ENCODE assay signal across 14 cellular contexts in genomic region chr6:108167449-108167903, GRCh38. TPM values are rescaled to one million over a fixed set of nuclear protein-coding genes. Genes with fewer than 3 reads are reported as not detected.
DNase-seq lines count a peak whose midpoint lies in the region; ATAC-seq lines count a peak whose summit lies in the region.
"Had no signal": no experiment of that assay in that cellular context is flagged by ENCODE, and none has a peak within 500 bp of the region (broad histone marks: within the 10 kb centered on the region; RNA-seq: fewer than 3 reads in every experiment).

No MANE protein-coding gene starts in this region.

- no peaks in the 10 kb centered on the region for H3K9me3 Mint-ChIP-seq in activated T-cell treated with anti-CD3 and anti-CD28 coated beads, Interleukin-2, amount 50 U/mL, for 4 hours
- peaks cover 2% of the 10 kb centered on the region for H3K9me3 Mint-ChIP-seq in activated naive CD8-positive, alpha-beta T cell treated with anti-CD3 and anti-CD28 coated beads, Interleukin-2, amount 10 ng/mL, durations not matched to agents 7 days and 5 days
- H3K9me3 Mint-ChIP-seq in stimulated activated naive CD8-positive, alpha-beta T cell treated with anti-CD3 and anti-CD28 coated beads, Interleukin-15, amount 100 ng/mL, for 72 hours = no peaks in the 10 kb centered on the region

- POLR2A ChIA-PET in activated naive CD8-positive, alpha-beta T cell treated with anti-CD3 and anti-CD28 coated beads, Interleukin-2, amount 10 ng/mL, durations not matched to agents 7 days and 5 days (lab: Charles Lee) = no interaction called here

- peaks cover 40% of the 10 kb centered on the region for H3K4me1 Mint-ChIP-seq in activated T-cell treated with anti-CD3 and anti-CD28 coated beads, Interleukin-2, amount 50 U/mL, for 4 hours (ENCODE audit: low read depth)
- peaks cover 30% of the 10 kb centered on the region for H3K4me1 Mint-ChIP-seq in activated naive CD8-positive, alpha-beta T cell treated with anti-CD3 and anti-CD28 coated beads, Interleukin-2, amount 10 ng/mL, durations not matched to agents 7 days and 5 days
- peaks cover 84% of the 10 kb centered on the region for H3K4me1 Mint-ChIP-seq in stimulated activated naive CD8-positive, alpha-beta T cell treated with anti-CD3 and anti-CD28 coated beads, Interleukin-15, amount 100 ng/mL, for 72 hours

- H3K27ac Mint-ChIP-seq in activated naive CD8-positive, alpha-beta T cell treated with anti-CD3 and anti-CD28 coated beads, Interleukin-2, amount 10 ng/mL, durations not matched to agents 7 days and 5 days = peak overlapping the region; percentile 4
- peak overlapping the region in 1 of 2 donors; percentile 80 for H3K27ac Mint-ChIP-seq in stimulated activated naive CD8-positive, alpha-beta T cell treated with anti-CD3 and anti-CD28 coated beads, Interleukin-15, amount 100 ng/mL, for 72 hours

- H3K4me3 Mint-ChIP-seq in activated T-cell treated with anti-CD3 and anti-CD28 coated beads, Interleukin-2, amount 50 U/mL, for 4 hours = peak overlapping the region; percentile 46
- H3K4me3 Mint-ChIP-seq in activated naive CD8-positive, alpha-beta T cell treated with anti-CD3 and anti-CD28 coated beads, Interleukin-2, amount 10 ng/mL, durations not matched to agents 7 days and 5 days = peak overlapping the region; percentile 20
- H3K4me3 Mint-ChIP-seq in stimulated activated naive CD8-positive, alpha-beta T cell treated with anti-CD3 and anti-CD28 coated beads, Interleukin-15, amount 100 ng/mL, for 72 hours = peak overlapping the region; percentile 59 to 64

- no peak for DNase-seq in activated T-cell treated with anti-CD3 and anti-CD28 coated beads, Interleukin-2, amount 50 U/mL, for 4 hours
- no peak for DNase-seq in activated T-cell treated with anti-CD3 and anti-CD28 coated beads for 4 hours
- peak; percentile 46 for DNase-seq in activated naive CD8-positive, alpha-beta T cell treated with anti-CD3 and anti-CD28 coated beads, Interleukin-2, amount 10 ng/mL, durations not matched to agents 7 days and 5 days
- peak; percentile 50 for DNase-seq in left kidney (ENCODE audit: low read depth, low spot score)
- DNase-seq in stimulated activated naive CD8-positive, alpha-beta T cell treated with anti-CD3 and anti-CD28 coated beads, Interleukin-15, amount 100 ng/mL, for 72 hours = no peak
- no peak for DNase-seq in stimulated activated naive CD4-positive, alpha-beta T cell treated with Interleukin-2 at 50 U/mL for 16 hours (lab: John Stamatoyannopoulos, UW)
- DNase-seq in HPDE6-E6E7 (ENCODE audit: extremely low spot score) = no peak
- DNase-seq in hepatic stellate cell (ENCODE audit: low spot score) = no peak
- DNase-seq: body of pancreas, NCI-H2029 treated with DMSO at 0.1 percent for 48 hours, Peyer's patch had no signal

- ATAC-seq in activated T-cell treated with anti-CD3 and anti-CD28 coated beads, Interleukin-2, amount 50 U/mL, for 4 hours = no peak
- no peak for ATAC-seq in activated naive CD8-positive, alpha-beta T cell treated with anti-CD3 and anti-CD28 coated beads, Interleukin-2, amount 10 ng/mL, durations not matched to agents 7 days and 5 days (ENCODE audit: low read depth)
- ATAC-seq in stimulated activated naive CD8-positive, alpha-beta T cell treated with anti-CD3 and anti-CD28 coated beads, Interleukin-15, amount 100 ng/mL, for 72 hours = no peak
- ATAC-seq: body of pancreas had no signal

- no peaks in the 10 kb centered on the region for H3K36me3 Mint-ChIP-seq in activated T-cell treated with anti-CD3 and anti-CD28 coated beads, Interleukin-2, amount 50 U/mL, for 4 hours (ENCODE audit: insufficient read depth)
- H3K36me3 Mint-ChIP-seq in activated naive CD8-positive, alpha-beta T cell treated with anti-CD3 and anti-CD28 coated beads, Interleukin-2, amount 10 ng/mL, durations not matched to agents 7 days and 5 days = peaks cover 4% of the 10 kb centered on the region

- peaks cover 89% of the 10 kb centered on the region for H3K27me3 Mint-ChIP-seq in activated T-cell treated with anti-CD3 and anti-CD28 coated beads, Interleukin-2, amount 50 U/mL, for 4 hours (ENCODE audit: low read depth)
- H3K27me3 Mint-ChIP-seq in activated naive CD8-positive, alpha-beta T cell treated with anti-CD3 and anti-CD28 coated beads, Interleukin-2, amount 10 ng/mL, durations not matched to agents 7 days and 5 days = peaks cover 93% of the 10 kb centered on the region
- H3K27me3 Mint-ChIP-seq in stimulated activated naive CD8-positive, alpha-beta T cell treated with anti-CD3 and anti-CD28 coated beads, Interleukin-15, amount 100 ng/mL, for 72 hours = peaks cover 100% of the 10 kb centered on the region

RNA-seq across cellular contexts. Expression of gene NR2E1, which starts 1.7 kb away (rescaled TPM):
- total RNA-seq in activated T-cell treated with anti-CD3 and anti-CD28 coated beads, Interleukin-2, amount 50 U/mL, for 4 hours = not detected
- not detected for total RNA-seq in activated naive CD8-positive, alpha-beta T cell treated with anti-CD3 and anti-CD28 coated beads, Interleukin-2, amount 10 ng/mL, durations not matched to agents 7 days and 5 days
- total RNA-seq: body of pancreas, fibroblast of villous mesenchyme, myocyte, Peyer's patch, urinary bladder had no signal

Comparison
In these comparisons a context has a peak if more than half of its experiments do, and no peak if none do; other contexts are left out.
1. DNase-seq: peak in activated naive CD8-positive, alpha-beta T cell treated with anti-CD3 and anti-CD28 coated beads, Interleukin-2, amount 10 ng/mL, durations not matched to agents 7 days and 5 days (single experiment) and left kidney (single experiment); none in activated T-cell treated with anti-CD3 and anti-CD28 coated beads, Interleukin-2, amount 50 U/mL, for 4 hours (single experiment), activated T-cell treated with anti-CD3 and anti-CD28 coated beads for 4 hours (single experiment), stimulated activated naive CD8-positive, alpha-beta T cell treated with anti-CD3 and anti-CD28 coated beads, Interleukin-15, amount 100 ng/mL, for 72 hours (0 of 2), stimulated activated naive CD4-positive, alpha-beta T cell treated with Interleukin-2 at 50 U/mL for 16 hours (single experiment), HPDE6-E6E7 (single experiment) and hepatic stellate cell (single experiment).
2. Peak in every context shown above with its lines, with median percentiles within 50 percentile points of each other: H3K4me3 Mint-ChIP-seq.